In the genomic region with DNA sequence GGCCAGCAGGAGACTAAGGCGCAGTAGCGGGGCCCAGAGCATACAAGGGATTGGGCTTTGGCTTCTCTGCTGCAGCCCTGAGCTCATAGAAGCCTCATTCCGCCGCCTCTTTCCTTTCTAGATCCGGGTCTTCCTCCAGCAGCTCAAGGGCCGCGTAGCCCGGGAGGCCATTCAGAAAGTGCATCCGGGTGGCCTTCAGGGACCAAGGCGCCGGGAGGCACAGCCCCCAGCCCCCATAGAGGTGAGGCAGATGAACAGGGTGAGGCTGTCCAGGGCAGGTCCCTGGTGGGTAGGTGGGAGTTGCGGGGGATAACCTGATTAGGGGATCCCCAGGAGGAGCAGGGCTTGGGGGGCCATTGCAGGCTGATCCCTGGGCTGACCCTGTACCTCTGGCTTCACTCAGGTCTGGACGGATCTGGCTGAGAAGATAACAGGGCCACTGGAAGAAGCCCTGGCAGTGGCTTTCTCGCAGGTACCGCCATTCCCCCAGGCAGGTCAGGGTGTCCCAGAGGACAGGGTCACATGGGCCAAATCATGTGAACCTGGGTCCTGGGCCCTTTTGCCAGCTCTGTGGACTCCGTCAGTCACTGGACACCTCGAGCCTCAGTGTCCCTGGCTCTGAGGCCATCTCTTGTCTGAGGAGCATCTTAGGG, we compare ENCODE assay signal across 8 cellular contexts. TPM values are rescaled to one million over a fixed set of nuclear protein-coding genes. Genes with fewer than 3 reads are reported as not detected.
DNase-seq lines count a peak whose midpoint lies in the region; ATAC-seq and TF ChIP-seq lines count a peak whose summit lies in the region.

No MANE protein-coding gene starts in this region.

- H3K27me3 ChIP-seq in DOHH2 (ENCODE audit: control insufficient read depth, low read length) (peaks cover 27% of the 10 kb centered on the region), OCI-LY1 (ENCODE audit: insufficient read depth, low read length) (no peaks in the 10 kb centered on the region; the same call in 1 of the 2 replicates), endodermal cell (ENCODE audit: control insufficient read depth, insufficient read depth, low read length, poor library complexity, severe bottlenecking) (peaks cover 24% of the 10 kb centered on the region), parathyroid adenoma (ENCODE audit: control insufficient read depth, insufficient read depth, low read length) (no peaks in the 10 kb centered on the region)

- WGBS in endodermal cell (ENCODE audit: insufficient coverage in 1 of 2, insufficient read length in 1 of 2), 2 experiments, result 86 to 93% methylated on average over 12 to 17 of the region's 17 CpGs

- H3K9me3 ChIP-seq in DOHH2 (ENCODE audit: control insufficient read depth, insufficient read depth, low read length), result no peaks in the 10 kb centered on the region
- H3K9me3 ChIP-seq in OCI-LY1 (ENCODE audit: low read length), result no peaks in the 10 kb centered on the region
- H3K9me3 ChIP-seq in endodermal cell (ENCODE audit: control insufficient read depth, low read length), result no peaks in the 10 kb centered on the region
- no peaks in the 10 kb centered on the region for H3K9me3 ChIP-seq in parathyroid adenoma (ENCODE audit: control insufficient read depth, low read length)

- H3K27me3 Mint-ChIP-seq in endodermal cell (ENCODE audit: insufficient read depth), result peaks cover 26% of the 10 kb centered on the region

- peaks cover 48% of the 10 kb centered on the region for H3K4me1 ChIP-seq in DOHH2 (ENCODE audit: control insufficient read depth, low read length)
- H3K4me1 ChIP-seq in OCI-LY1 (ENCODE audit: insufficient read depth, low read length, severe bottlenecking), result peaks cover 44% of the 10 kb centered on the region
- peaks cover 5% of the 10 kb centered on the region for H3K4me1 ChIP-seq in endodermal cell (ENCODE audit: control insufficient read depth, insufficient read depth, low read length)
- H3K4me1 ChIP-seq in parathyroid adenoma, result peaks cover 5% of the 10 kb centered on the region

- peak overlapping the region; percentile 51 for H3K9ac ChIP-seq in OCI-LY1 (ENCODE audit: low read length)
- no peak overlapping the region for H3K9ac ChIP-seq in endodermal cell (ENCODE audit: extremely low read depth, low read length, poor library complexity, severe bottlenecking)
- H3K9ac ChIP-seq in parathyroid adenoma, result no peak overlapping the region

- no peak overlapping the region for H3K27ac ChIP-seq in DOHH2 (ENCODE audit: low read depth, low read length)
- H3K27ac ChIP-seq in OCI-LY1 (ENCODE audit: low read depth, low read length, poor library complexity, severe bottlenecking), result no peak overlapping the region
- peak overlapping the region; percentile 63 for H3K27ac ChIP-seq in endodermal cell (ENCODE audit: low read depth, low read length)
- H3K27ac ChIP-seq in parathyroid adenoma, result peak overlapping the region; percentile 40

- no peaks in the 10 kb centered on the region for H3K9me3 Mint-ChIP-seq in endodermal cell

- H2AFZ ChIP-seq in OCI-LY1 (ENCODE audit: low read length) (no peak overlapping the region), parathyroid adenoma (no peak overlapping the region)

- peak overlapping the region; percentile 64 for H3K27ac Mint-ChIP-seq in endodermal cell

- H4K20me1 ChIP-seq in DOHH2 (ENCODE audit: control insufficient read depth, insufficient read depth, low read depth, low read length), result peaks cover 5% of the 10 kb centered on the region; the same call in 1 of the 2 replicates
- H4K20me1 ChIP-seq in OCI-LY1 (ENCODE audit: insufficient read depth, low read length), result no peaks in the 10 kb centered on the region

- peaks cover 9% of the 10 kb centered on the region for H3K4me1 Mint-ChIP-seq in endodermal cell

- no peak for DNase-seq in endodermal cell
- no peak for DNase-seq in hippocampal formation (lab: John Stamatoyannopoulos, UW)
- no peak for DNase-seq in NCI-H526 treated with DMSO at 0.1 percent for 48 hours (lab: John Stamatoyannopoulos, UW)

- peaks cover 4% of the 10 kb centered on the region for H3K36me3 ChIP-seq in DOHH2 (ENCODE audit: control insufficient read depth, low read length)
- H3K36me3 ChIP-seq in OCI-LY1 (ENCODE audit: insufficient read depth, low read length), result peaks cover 12% of the 10 kb centered on the region; the same call in 1 of the 2 replicates
- H3K36me3 ChIP-seq in endodermal cell (ENCODE audit: control insufficient read depth, insufficient read depth, low read length), result peaks cover 14% of the 10 kb centered on the region
- no peaks in the 10 kb centered on the region for H3K36me3 ChIP-seq in parathyroid adenoma (ENCODE audit: control insufficient read depth, insufficient read depth, low read length)

- H3F3A ChIP-seq in DOHH2 (ENCODE audit: control insufficient read depth, insufficient read depth) (peaks cover 5% of the 10 kb centered on the region; the same call in 1 of the 2 replicates), OCI-LY1 (ENCODE audit: insufficient read depth, low read length) (no peaks in the 10 kb centered on the region)

- H3K4me3 Mint-ChIP-seq in endodermal cell, result peak overlapping the region; percentile 67

- H3K4me3 ChIP-seq in DOHH2 (ENCODE audit: low read length) (peak overlapping the region; percentile 82), OCI-LY1 (ENCODE audit: low read depth, low read length, poor library complexity, severe bottlenecking) (peak overlapping the region; percentile 64), endodermal cell (ENCODE audit: low read length) (peak overlapping the region; percentile 66), parathyroid adenoma (ENCODE audit: low read depth, low read length) (peak overlapping the region; percentile 50)

- H3K79me2 ChIP-seq in DOHH2 (ENCODE audit: control insufficient read depth, low read length), result no peaks in the 10 kb centered on the region
- no peaks in the 10 kb centered on the region for H3K79me2 ChIP-seq in OCI-LY1 (ENCODE audit: insufficient read depth, low read length)
- no peaks in the 10 kb centered on the region for H3K79me2 ChIP-seq in parathyroid adenoma

- peak overlapping the region; percentile 97 for H3K4me2 ChIP-seq in DOHH2 (ENCODE audit: low read length)
- H3K4me2 ChIP-seq in OCI-LY1 (ENCODE audit: low read length), result peak overlapping the region; percentile 76
- peak overlapping the region; percentile 64 for H3K4me2 ChIP-seq in parathyroid adenoma (ENCODE audit: low read length)

- no peaks in the 10 kb centered on the region for H3K9me2 ChIP-seq in DOHH2 (replicated peaks; ENCODE audit: control insufficient read depth, low read length)
- no peaks in the 10 kb centered on the region for H3K9me2 ChIP-seq in OCI-LY1 (ENCODE audit: low read depth, low read length)

- no peak for TF ChIP-seq CTCF in DOHH2 (IDR thresholded peaks at IDR 0.05; ENCODE audit: low read depth, low read length, poor library complexity, severe bottlenecking)
- TF ChIP-seq CTCF in OCI-LY1 (IDR thresholded peaks at IDR 0.05; ENCODE audit: low read length), result no peak
- TF ChIP-seq CTCF in endodermal cell (conservative IDR thresholded peaks at IDR 0.05), result no peak
- no peak for TF ChIP-seq CTCF in parathyroid adenoma (IDR thresholded peaks at IDR 0.05)

- peaks cover 11% of the 10 kb centered on the region for H3K36me3 Mint-ChIP-seq in endodermal cell (ENCODE audit: low read depth)

- ATAC-seq in HG03135 (IDR thresholded peaks at IDR 0.05; ENCODE audit: unreplicated experiment) (no peak), GM21619 (IDR thresholded peaks at IDR 0.05; ENCODE audit: unreplicated experiment) (no peak)

RNA-seq across cellular contexts. Expression of gene SNAPC2, which starts 1.3 kb away (rescaled TPM):
- total RNA-seq in endodermal cell, result 10 to 100 TPM; 11.9 to 14.2 TPM
- polyA plus RNA-seq in endodermal cell (2013, experiment 1 of 2), result 30.4 TPM
- polyA plus RNA-seq in endodermal cell (2013, experiment 2 of 2), result 26.9 TPM

RNA-seq across cellular contexts. Expression of gene CTXN1, which starts 4.5 kb away (rescaled TPM):
- 10 to 100 TPM; 60.1 to 87.2 TPM for total RNA-seq in endodermal cell
- polyA plus RNA-seq in endodermal cell (2013, experiment 1 of 2), result 104 TPM
- 105 TPM for polyA plus RNA-seq in endodermal cell (2013, experiment 2 of 2)

RNA-seq across cellular contexts. Expression of gene TGFBR3L, which starts 6.8 kb away (rescaled TPM):
- total RNA-seq in endodermal cell, result 1 to 10 TPM in 1 of 2 donors, under 1 TPM in 1; 0.84 to 2.2 TPM
- 1.3 TPM for polyA plus RNA-seq in endodermal cell (2013, experiment 1 of 2)
- 0.58 TPM for polyA plus RNA-seq in endodermal cell (2013, experiment 2 of 2)

RNA-seq across cellular contexts. Expression of gene MAP2K7, which starts 17.8 kb away (rescaled TPM):
- 10 to 100 TPM; 33.4 to 40.0 TPM for total RNA-seq in endodermal cell
- polyA plus RNA-seq in endodermal cell (2013, experiment 1 of 2), result 34.8 TPM
- polyA plus RNA-seq in endodermal cell (2013, experiment 2 of 2), result 32.3 TPM

RNA-seq across cellular contexts. Expression of gene TIMM44, which starts 22.0 kb away (rescaled TPM):
- total RNA-seq in endodermal cell, result 10 to 100 TPM; 78.1 to 80.0 TPM
- 50.1 TPM for polyA plus RNA-seq in endodermal cell (2013, experiment 1 of 2)
- 44.7 TPM for polyA plus RNA-seq in endodermal cell (2013, experiment 2 of 2)

Comparison
In these comparisons a context has a peak if more than half of its experiments do, and no peak if none do; other contexts are left out.
1. H3K27ac ChIP-seq: peak in endodermal cell (single experiment) and parathyroid adenoma (single experiment); none in DOHH2 (single experiment) and OCI-LY1 (single experiment).
2. Peak in every context shown above with its lines, with median percentiles within 50 percentile points of each other: H3K4me2 ChIP-seq and H3K4me3 ChIP-seq.